Comparison of ENCODE assay signal across 20 cellular contexts in the genomic region with DNA sequence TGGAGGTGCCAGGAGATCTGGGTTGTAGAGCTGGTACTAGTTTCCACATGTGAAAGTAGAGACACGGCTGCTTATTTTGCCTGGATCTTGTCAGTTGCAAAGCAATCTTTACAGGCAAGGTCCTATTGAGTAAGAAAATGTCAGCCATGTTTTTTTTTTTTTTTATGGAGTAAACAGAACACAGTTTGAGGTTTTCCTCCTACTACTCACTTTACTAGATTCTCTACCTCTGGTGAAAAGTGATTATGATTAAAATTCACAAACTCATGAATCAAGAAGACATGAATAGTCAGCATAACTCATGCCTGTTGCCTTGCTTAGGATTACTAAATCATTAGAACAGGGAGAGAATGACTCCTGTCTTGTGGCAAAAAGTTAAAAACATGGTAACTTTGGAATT.
"Had no signal": no experiment of that assay in that cellular context is flagged by ENCODE, and none has a peak within 500 bp of the region (broad histone marks: within the 10 kb centered on the region; RNA-seq: fewer than 3 reads in every experiment).

No MANE protein-coding gene starts in this region.

- H3K9me3 ChIP-seq: colonic mucosa, prostate gland, stomach, thoracic aorta had no signal

- H3K27ac Mint-ChIP-seq: memory B cell, naive B cell, nephron had no signal

- H3K4me1 ChIP-seq: colonic mucosa, parathyroid adenoma, prostate gland, stomach had no signal

- H2AFZ ChIP-seq: parathyroid adenoma had no signal

- H3K36me3 ChIP-seq: colonic mucosa, prostate gland, stomach, thoracic aorta had no signal

- H3K4me1 Mint-ChIP-seq: memory B cell, naive B cell, nephron had no signal

- H3K4me3 Mint-ChIP-seq: memory B cell, naive B cell, nephron had no signal

- H3K79me2 ChIP-seq: parathyroid adenoma had no signal

- DNase-seq: colonic mucosa; dermis blood vessel endothelial cell; erythroblast; foreskin melanocyte; head of caudate nucleus; hippocampal formation; kidney glomerular epithelial cell; naive B cell; occipital lobe; retina; stimulated activated CD4-positive, alpha-beta T cell treated with anti-CD3 and anti-CD28 coated beads, Interleukin-12 subunit alpha, Interleukin-12 subunit beta, amount 100 ng/mL, for 4 hours; stimulated activated naive CD4-positive, alpha-beta T cell; stomach; substantia nigra had no signal

- H3K36me3 Mint-ChIP-seq: memory B cell had no signal

- H3K9me3 Mint-ChIP-seq: nephron had no signal

- H3K4me3 ChIP-seq: colonic mucosa, prostate gland, skin epidermis, stomach, thoracic aorta had no signal

- H3K27ac ChIP-seq: colonic mucosa, parathyroid adenoma, prostate gland, skin epidermis, stomach had no signal

- H3K27me3 ChIP-seq: colonic mucosa, stomach had no signal
